10 cellular contexts compared by ENCODE assay signal in the genomic region with DNA sequence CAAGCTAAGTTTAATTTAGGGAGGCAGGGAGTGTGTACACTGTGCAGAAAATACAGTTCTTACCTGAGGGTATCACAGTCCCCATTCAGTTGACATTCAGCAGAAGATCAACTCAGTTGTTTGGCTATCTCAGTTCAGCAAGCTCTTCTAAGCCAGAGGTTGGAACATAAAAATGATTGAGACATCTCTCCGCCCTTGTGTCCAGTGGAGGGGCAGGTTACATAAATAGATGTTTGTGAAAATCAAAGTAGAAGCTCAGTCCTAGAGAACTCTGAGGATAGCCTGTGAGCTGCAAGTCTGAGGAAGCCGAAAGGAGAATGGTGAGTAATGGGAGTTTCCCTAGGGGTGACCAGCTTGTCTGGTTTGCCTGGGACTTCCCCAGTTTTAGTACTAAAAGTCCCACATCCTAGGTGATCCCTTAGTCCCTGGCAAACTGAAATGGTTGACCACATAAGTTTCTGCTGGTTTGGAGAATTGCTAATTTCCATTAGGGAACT.
DNase-seq lines count a peak whose midpoint lies in the region; ATAC-seq and TF ChIP-seq lines count a peak whose summit lies in the region.
"Had no signal": no experiment of that assay in that cellular context is flagged by ENCODE, and none has a peak within 500 bp of the region (broad histone marks: within the 10 kb centered on the region; RNA-seq: fewer than 3 reads in every experiment).

No MANE protein-coding gene starts in this region.

- H3K27ac ChIP-seq in foreskin keratinocyte (peak overlapping the region; percentile 85), uterus (no peak overlapping the region), testis (no peak overlapping the region)
- H3K27ac ChIP-seq: neutrophil had no signal

- no peaks in the 10 kb centered on the region for H3K27me3 ChIP-seq in foreskin keratinocyte
- H3K27me3 ChIP-seq in uterus = no peaks in the 10 kb centered on the region
- no peaks in the 10 kb centered on the region for H3K27me3 ChIP-seq in testis
- H3K27me3 ChIP-seq: neutrophil had no signal

- no peak for TF ChIP-seq POLR2A in uterus (IDR thresholded peaks at IDR 0.05)
- no peak for TF ChIP-seq POLR2A in testis (IDR thresholded peaks at IDR 0.05)

- DNase-seq in GM20000 (ENCODE audit: low spot score) (peak; percentile 54), foreskin keratinocyte (peak; percentile 84 to 89), uterus (no peak), cerebellum (ENCODE audit: low spot score) (no peak), NAMALWA (ENCODE audit: low spot score) (no peak), testis (no peak)
- DNase-seq: activated CD8-positive, alpha-beta memory T cell treated with anti-CD3 and anti-CD28 coated beads, Interleukin-2, amount 50 U/mL, for 4 hours had no signal

- H3K4me3 ChIP-seq in GM12875 (ENCODE audit: low read depth, low read length) (peak overlapping the region; percentile 8), uterus (no peak overlapping the region), testis (no peak overlapping the region)

- 89 to 91% methylated on average over 2 of the region's 2 CpGs for WGBS in testis, 2 donors

- H3K4me1 ChIP-seq in foreskin keratinocyte = peaks cover 17% of the 10 kb centered on the region
- no peaks in the 10 kb centered on the region for H3K4me1 ChIP-seq in uterus
- H3K4me1 ChIP-seq in testis = no peaks in the 10 kb centered on the region

- TF ChIP-seq CTCF in GM12875 (IDR thresholded peaks at IDR 0.05; ENCODE audit: borderline replicate concordance, insufficient read depth, low read depth, low read length) = no peak
- TF ChIP-seq CTCF in GM20000 (IDR thresholded peaks at IDR 0.05; ENCODE audit: extremely low read depth, missing control alignments) = no peak
- no peak for TF ChIP-seq CTCF in foreskin keratinocyte (conservative IDR thresholded peaks at IDR 0.05)
- TF ChIP-seq CTCF in uterus (IDR thresholded peaks at IDR 0.05) = no peak
- TF ChIP-seq CTCF in testis (IDR thresholded peaks at IDR 0.05) = no peak

- ATAC-seq in HG03457 (IDR thresholded peaks at IDR 0.05; ENCODE audit: unreplicated experiment) = peak; percentile 97
- peak; percentile 98 for ATAC-seq in foreskin keratinocyte

- H3K9me3 ChIP-seq in uterus = no peaks in the 10 kb centered on the region
- no peaks in the 10 kb centered on the region for H3K9me3 ChIP-seq in testis
- H3K9me3 ChIP-seq: neutrophil had no signal

- H3K36me3 ChIP-seq in uterus (no peaks in the 10 kb centered on the region), testis (ENCODE audit: low read depth, missing control alignments) (no peaks in the 10 kb centered on the region)
- H3K36me3 ChIP-seq: neutrophil had no signal

- intact Hi-C loops in uterus (cut with DNase I; ENCODE audit: low total_unique reads) (no loop called here), testis (cut with DNase I; ENCODE audit: low total_unique reads) (no loop called here)

Comparison
In these comparisons a context has a peak if more than half of its experiments do, and no peak if none do; other contexts are left out.
1. DNase-seq: peak in GM20000 (single experiment) and foreskin keratinocyte (2 of 2); none in uterus (0 of 2), cerebellum (single experiment), NAMALWA (single experiment) and testis (single experiment).